8 cellular contexts compared by ENCODE assay signal in genomic region chr17:7403043-7403901, GRCh38. TPM values are rescaled to one million over a fixed set of nuclear protein-coding genes. Genes with fewer than 3 reads are reported as not detected.
DNase-seq lines count a peak whose midpoint lies in the region; ATAC-seq and TF ChIP-seq lines count a peak whose summit lies in the region.

No MANE protein-coding gene starts in this region.

- peak overlapping the region; percentile 94 for H2AFZ ChIP-seq in osteoblast (ENCODE audit: low read length)

- intact Hi-C loops in activated CD8-positive, alpha-beta T cell treated with anti-CD3 and anti-CD28 coated beads for 36 hours (cut with micrococcal nuclease), result no loop called here

- CTCF ChIA-PET in activated CD8-positive, alpha-beta T cell treated with anti-CD3 and anti-CD28 coated beads for 36 hours (lab: Charles Lee), result interaction anchor here (0.8 to 4.1 kb wide), 7 partner anchors 9 to 211 kb away, joined by 3 to 27 read pairs (median 7); partner anchors contain the start of genes FXR2, KCTD11, NEURL4 and PLSCR3

- H3K36me3 ChIP-seq in osteoblast (ENCODE audit: insufficient read depth, low read length), result no peaks in the 10 kb centered on the region

- peak overlapping the region; percentile 98 for H3K27ac Mint-ChIP-seq in activated CD8-positive, alpha-beta T cell treated with anti-CD3 and anti-CD28 coated beads for 36 hours

- no peaks in the 10 kb centered on the region for H3K9me3 Mint-ChIP-seq in activated CD8-positive, alpha-beta T cell treated with anti-CD3 and anti-CD28 coated beads for 36 hours

- H3K9me3 ChIP-seq in osteoblast (ENCODE audit: low read depth, low read length), result no peaks in the 10 kb centered on the region

- POLR2A ChIA-PET in activated CD8-positive, alpha-beta T cell treated with anti-CD3 and anti-CD28 coated beads for 36 hours (lab: Charles Lee), result interaction anchor here (0.6 to 2.7 kb wide), 10 partner anchors 8 to 89 kb away, joined by 3 to 10 read pairs (median 4); partner anchors contain the start of genes PLSCR3 and TMEM95

- peak overlapping the region; percentile 98 for H3K4me2 ChIP-seq in osteoblast (ENCODE audit: insufficient read depth, low read length)

- peaks cover 6% of the 10 kb centered on the region for H4K20me1 ChIP-seq in osteoblast (ENCODE audit: insufficient read depth, low read length)

- H3K4me1 Mint-ChIP-seq in activated CD8-positive, alpha-beta T cell treated with anti-CD3 and anti-CD28 coated beads for 36 hours (ENCODE audit: low read depth), result peaks cover 11% of the 10 kb centered on the region

- peaks cover 12% of the 10 kb centered on the region for H3K4me1 ChIP-seq in foreskin keratinocyte
- peaks cover 17% of the 10 kb centered on the region for H3K4me1 ChIP-seq in osteoblast (ENCODE audit: insufficient read depth, low read length)

- ATAC-seq in activated CD8-positive, alpha-beta T cell treated with anti-CD3 and anti-CD28 coated beads for 36 hours, result no peak
- ATAC-seq in foreskin keratinocyte (no peak), HG03045 (IDR thresholded peaks at IDR 0.05; ENCODE audit: unreplicated experiment) (no peak)

- H3K79me2 ChIP-seq in osteoblast (ENCODE audit: insufficient read depth, low read length), result peaks cover 10% of the 10 kb centered on the region

- peaks cover 2% of the 10 kb centered on the region for H3K27me3 Mint-ChIP-seq in activated CD8-positive, alpha-beta T cell treated with anti-CD3 and anti-CD28 coated beads for 36 hours

- no peak for TF ChIP-seq CTCF in activated CD8-positive, alpha-beta T cell treated with anti-CD3 and anti-CD28 coated beads for 36 hours (IDR thresholded peaks at IDR 0.05)
- TF ChIP-seq CTCF in foreskin keratinocyte (conservative IDR thresholded peaks at IDR 0.05), result no peak
- TF ChIP-seq CTCF in osteoblast (IDR thresholded peaks at IDR 0.05; ENCODE audit: extremely low read depth, low read depth, low read length), result no peak

- peak overlapping the region; percentile 95 for H3K4me3 Mint-ChIP-seq in activated CD8-positive, alpha-beta T cell treated with anti-CD3 and anti-CD28 coated beads for 36 hours

- peaks cover 3% of the 10 kb centered on the region for H3K36me3 Mint-ChIP-seq in activated CD8-positive, alpha-beta T cell treated with anti-CD3 and anti-CD28 coated beads for 36 hours (ENCODE audit: low read depth)

- peak overlapping the region; percentile 85 for H3K4me3 ChIP-seq in osteoblast (ENCODE audit: insufficient read depth, low read length)

- no peaks in the 10 kb centered on the region for H3K27me3 ChIP-seq in foreskin keratinocyte
- H3K27me3 ChIP-seq in osteoblast (ENCODE audit: insufficient read depth, low read length), result no peaks in the 10 kb centered on the region

- peak overlapping the region; percentile 10 for H3K27ac ChIP-seq in foreskin keratinocyte
- H3K27ac ChIP-seq in osteoblast (ENCODE audit: low read depth, low read length), result peak overlapping the region; percentile 61

- DNase-seq in ELR (ENCODE audit: low read depth), result peak; percentile 87
- DNase-seq in LHCN-M2 (ENCODE audit: low read depth), result peak; percentile 75
- DNase-seq in activated CD8-positive, alpha-beta T cell treated with anti-CD3 and anti-CD28 coated beads for 36 hours, result peak; percentile 55
- no peak for DNase-seq in foreskin keratinocyte
- peak; percentile 99 for DNase-seq in osteoblast (ENCODE audit: insufficient read length, low spot score, missing footprints)
- no peak for DNase-seq in NCI-H524 treated with DMSO at 0.1 percent for 48 hours (lab: John Stamatoyannopoulos, UW)
- DNase-seq in GOT3 (lab: John Stamatoyannopoulos, UW), result no peak

RNA-seq across cellular contexts. Expression of gene TMEM256, which starts 0.6 kb away (rescaled TPM):
- total RNA-seq in LHCN-M2 (2014; rRNA removed) (65.1 and 88.9 TPM in 2 replicates), foreskin keratinocyte (128 and 131 TPM in 2 replicates), osteoblast (59.4 and 84.6 TPM in 2 replicates)
- 152 TPM for polyA plus RNA-seq in LHCN-M2 (2012)
- total RNA-seq in activated CD8-positive, alpha-beta T cell treated with anti-CD3 and anti-CD28 coated beads for 36 hours, result 10 to 100 TPM; 55.8 to 60.6 TPM
- 214 and 222 TPM in 2 replicates for polyA plus RNA-seq in foreskin keratinocyte

RNA-seq across cellular contexts. Expression of gene NLGN2, which starts 4.4 kb away (rescaled TPM):
- total RNA-seq in LHCN-M2 (2014; rRNA removed) (7.6 and 8.3 TPM in 2 replicates), foreskin keratinocyte (4.9 and 7.6 TPM in 2 replicates), osteoblast (5.3 and 5.8 TPM in 2 replicates)
- 19.3 TPM for polyA plus RNA-seq in LHCN-M2 (2012)
- total RNA-seq in activated CD8-positive, alpha-beta T cell treated with anti-CD3 and anti-CD28 coated beads for 36 hours, result 10 to 100 TPM in 1 of 2 experiments, 1 to 10 TPM in 1; 9.4 to 10.9 TPM
- 7.7 and 9.4 TPM in 2 replicates for polyA plus RNA-seq in foreskin keratinocyte

RNA-seq across cellular contexts. Expression of gene PLSCR3, which starts 8.9 kb away (rescaled TPM):
- total RNA-seq in LHCN-M2 (2014; rRNA removed), result 38.1 and 54.4 TPM in 2 replicates
- 122 TPM for polyA plus RNA-seq in LHCN-M2 (2012)
- total RNA-seq in activated CD8-positive, alpha-beta T cell treated with anti-CD3 and anti-CD28 coated beads for 36 hours, result 10 to 100 TPM; 62.6 to 71.1 TPM
- total RNA-seq in foreskin keratinocyte, result 54.9 and 74.5 TPM in 2 replicates
- 122 and 145 TPM in 2 replicates for polyA plus RNA-seq in foreskin keratinocyte
- total RNA-seq in osteoblast, result 19.4 and 27.9 TPM in 2 replicates

RNA-seq across cellular contexts. Expression of gene SPEM1, which starts 16.9 kb away (rescaled TPM):
- total RNA-seq in LHCN-M2 (2014; rRNA removed) (not detected in 2 replicates), foreskin keratinocyte (not detected in 2 replicates), osteoblast (not detected in 2 replicates)
- polyA plus RNA-seq in LHCN-M2 (2012), result not detected
- total RNA-seq in activated CD8-positive, alpha-beta T cell treated with anti-CD3 and anti-CD28 coated beads for 36 hours, result under 1 TPM in 1 of 2 experiments, not detected in 1; 0.36 TPM
- polyA plus RNA-seq in foreskin keratinocyte, result not detected in 2 replicates

RNA-seq across cellular contexts. Expression of gene SPEM2, which starts 22.1 kb away (rescaled TPM):
- total RNA-seq in LHCN-M2 (2014; rRNA removed), result not detected in 2 replicates
- not detected for polyA plus RNA-seq in LHCN-M2 (2012)
- total RNA-seq in activated CD8-positive, alpha-beta T cell treated with anti-CD3 and anti-CD28 coated beads for 36 hours, result not detected
- not detected in 2 replicates for total RNA-seq in foreskin keratinocyte
- polyA plus RNA-seq in foreskin keratinocyte, result not detected in 2 replicates
- not detected in 2 replicates for total RNA-seq in osteoblast

Comparison
In these comparisons a context has a peak if more than half of its experiments do, and no peak if none do; other contexts are left out.
1. DNase-seq: peak in ELR (single experiment), LHCN-M2 (single experiment), activated CD8-positive, alpha-beta T cell treated with anti-CD3 and anti-CD28 coated beads for 36 hours (single experiment) and osteoblast (single experiment); none in foreskin keratinocyte (0 of 2), NCI-H524 treated with DMSO at 0.1 percent for 48 hours (single experiment) and GOT3 (single experiment).